24 cellular contexts compared by ENCODE assay signal in genomic region chr5:44870430-44870829, GRCh38.
DNase-seq lines count a peak whose midpoint lies in the region; ATAC-seq, FAIRE-seq and TF ChIP-seq lines count a peak whose summit lies in the region.
"Had no signal": no experiment of that assay in that cellular context is flagged by ENCODE, and none has a peak within 500 bp of the region (broad histone marks: within the 10 kb centered on the region; RNA-seq: fewer than 3 reads in every experiment).

No MANE protein-coding gene starts in this region.

- no peak for TF ChIP-seq CTCF in HepG2 (CRISPR knock-in tag; IDR thresholded peaks at IDR 0.05)
- TF ChIP-seq CTCF in right lobe of liver (IDR thresholded peaks at IDR 0.05), result no peak
- no peak for TF ChIP-seq CTCF in K562 (IDR thresholded peaks at IDR 0.05 in 2 of 3, conservative IDR thresholded peaks at IDR 0.05 in 1 of 3; ENCODE audit: insufficient read depth in 2 of 3, low read depth in 1 of 3, low read length in 3 of 3)
- TF ChIP-seq CTCF in mammary epithelial cell (conservative IDR thresholded peaks at IDR 0.05 in 1 of 2, IDR thresholded peaks at IDR 0.05 in 1 of 2; ENCODE audit: extremely low read depth in 1 of 2, insufficient read depth in 1 of 2, low read depth in 1 of 2, low read length in 2 of 2), result no peak

- H4K20me1 ChIP-seq in HepG2 (ENCODE audit: insufficient read depth, low read length) (no peaks in the 10 kb centered on the region), K562 (replicated peaks; ENCODE audit: control insufficient read depth, insufficient read depth, low read length) (no peaks in the 10 kb centered on the region), mammary epithelial cell (ENCODE audit: insufficient read depth, low read length) (no peaks in the 10 kb centered on the region)
- H4K20me1 ChIP-seq: BLaER1 had no signal

- no TSS peak for BruUV-seq in HepG2 (replicated peaks; lab: Mats Ljungman, UMichigan)
- BruUV-seq in K562 (replicated peaks; lab: Mats Ljungman, UMichigan), result no TSS peak
- no TSS peak for BruUV-seq in mammary epithelial cell (replicated peaks; lab: Mats Ljungman, UMichigan)

- H3K4me3 ChIP-seq in HepG2 (replicated peaks in 1 of 3; ENCODE audit: insufficient read depth in 1 of 3, low read depth in 2 of 3, low read length in 3 of 3), result no peak overlapping the region
- no peak overlapping the region for H3K4me3 ChIP-seq in right lobe of liver
- no peak overlapping the region for H3K4me3 ChIP-seq in K562
- no peak overlapping the region for H3K4me3 ChIP-seq in mammary epithelial cell (replicated peaks in 1 of 3; ENCODE audit: insufficient read depth in 1 of 3, low read depth in 2 of 3, low read length in 3 of 3)
- H3K4me3 ChIP-seq: BLaER1, GM12878 had no signal

- H2AFZ ChIP-seq in HepG2 (ENCODE audit: low read length) (no peak overlapping the region), K562 (ENCODE audit: low read depth, low read length) (no peak overlapping the region), mammary epithelial cell (ENCODE audit: low read depth, low read length) (no peak overlapping the region)

- DNase-seq in HepG2 (ENCODE audit: low spot score), result no peak
- no peak for DNase-seq in right lobe of liver
- no peak for DNase-seq in K562 (ENCODE audit: extremely low read depth in 1 of 4, low spot score in 3 of 4)
- no peak for DNase-seq in mammary epithelial cell
- DNase-seq: ACHN; BE2C; C1 segment of cervical spinal cord; CD4-positive, alpha-beta memory T cell; CD4-positive, CD25-positive, alpha-beta regulatory T cell; CD8-positive, alpha-beta memory T cell; COR-L47; DMS 273 treated with DMSO at 0.1 percent for 48 hours; DMS153; DMS53; DMS79; DND-41; EL; GDM1 had no signal

- dilution Hi-C loops in mammary epithelial cell (cut with HindIII; ENCODE audit: low sequenced_read_pairs), result no loop called here

- no peak for ATAC-seq in HepG2
- no peak for ATAC-seq in right lobe of liver
- no peak for ATAC-seq in K562
- ATAC-seq in HG02870 (IDR thresholded peaks at IDR 0.05; ENCODE audit: unreplicated experiment), result no peak
- ATAC-seq: GM12878 had no signal

- intact Hi-C loops in HepG2 (cut with micrococcal nuclease; ENCODE audit: unreplicated experiment) (no loop called here), right lobe of liver (cut with DNase I) (no loop called here), K562 (cut with micrococcal nuclease) (no loop called here), mammary epithelial cell (cut with micrococcal nuclease) (no loop called here)

- no peaks in the 10 kb centered on the region for H3K4me1 ChIP-seq in HepG2 (ENCODE audit: insufficient read depth, low read length)
- no peaks in the 10 kb centered on the region for H3K4me1 ChIP-seq in right lobe of liver
- no peaks in the 10 kb centered on the region for H3K4me1 ChIP-seq in K562 (replicated peaks in 1 of 2; ENCODE audit: control insufficient read depth in 2 of 2, insufficient read depth in 2 of 2, low read length in 2 of 2)
- H3K4me1 ChIP-seq in mammary epithelial cell (ENCODE audit: insufficient read depth, low read length), result no peaks in the 10 kb centered on the region
- H3K4me1 ChIP-seq: BE2C, BLaER1 had no signal

- no peak for FAIRE-seq in HepG2 (lab: Jason Lieb, UNC)
- FAIRE-seq in K562 (lab: Jason Lieb, UNC), result no peak
- FAIRE-seq: GM12878, GM12892, GM18507 had no signal

- no peaks in the 10 kb centered on the region for H3K36me3 ChIP-seq in HepG2 (replicated peaks in 1 of 2; ENCODE audit: control insufficient read depth in 1 of 2, insufficient read depth in 2 of 2, low read length in 2 of 2)
- H3K36me3 ChIP-seq in right lobe of liver, result no peaks in the 10 kb centered on the region
- H3K36me3 ChIP-seq in K562 (ENCODE audit: control insufficient read depth, insufficient read depth, low read length), result no peaks in the 10 kb centered on the region
- no peaks in the 10 kb centered on the region for H3K36me3 ChIP-seq in mammary epithelial cell (ENCODE audit: insufficient read depth, low read length)
- H3K36me3 ChIP-seq: BE2C, BLaER1 had no signal

- H3K9ac ChIP-seq in HepG2 (ENCODE audit: insufficient read depth, low read depth, low read length) (no peak overlapping the region), K562 (ENCODE audit: insufficient read depth in 1 of 2, low read depth in 2 of 2, low read length in 2 of 2) (no peak overlapping the region), mammary epithelial cell (ENCODE audit: insufficient read depth, low read length) (no peak overlapping the region)
- H3K9ac ChIP-seq: BLaER1 had no signal

- TF ChIP-seq POLR2A in HepG2 (IDR thresholded peaks at IDR 0.05; ENCODE audit: insufficient read depth in 1 of 2, low read depth in 2 of 2, low read length in 2 of 2) (no peak), right lobe of liver (IDR thresholded peaks at IDR 0.05) (no peak), K562 (conservative IDR thresholded peaks at IDR 0.05) (no peak)

- H3K27ac ChIP-seq in HepG2 (ENCODE audit: extremely low read length, insufficient read depth, low read length) (no peak overlapping the region), right lobe of liver (no peak overlapping the region), K562 (ENCODE audit: extremely low read depth, low read depth, low read length) (no peak overlapping the region), mammary epithelial cell (ENCODE audit: insufficient read depth, low read depth, low read length) (no peak overlapping the region)
- H3K27ac ChIP-seq: 22Rv1, BLaER1 had no signal

- H3K27me3 ChIP-seq in HepG2 (ENCODE audit: control insufficient read depth in 1 of 2, insufficient read depth in 2 of 2, low read length in 2 of 2) (no peaks in the 10 kb centered on the region), right lobe of liver (no peaks in the 10 kb centered on the region), K562 (ENCODE audit: control insufficient read depth in 2 of 2, insufficient read depth in 2 of 2, low read length in 2 of 2) (no peaks in the 10 kb centered on the region), mammary epithelial cell (ENCODE audit: insufficient read depth, low read length) (no peaks in the 10 kb centered on the region)
- H3K27me3 ChIP-seq: BE2C, BLaER1 had no signal

- no peak for TF ChIP-seq EP300 in HepG2 (IDR thresholded peaks at IDR 0.05; ENCODE audit: low read depth in 2 of 2, low read length in 2 of 2)
- TF ChIP-seq EP300 in HepG2 (CRISPR knock-in tag; IDR thresholded peaks at IDR 0.05; ENCODE audit: borderline replicate concordance), result no peak
- TF ChIP-seq EP300 in K562 (IDR thresholded peaks at IDR 0.05; ENCODE audit: low read length), result no peak

- no peaks in the 10 kb centered on the region for H3K79me2 ChIP-seq in HepG2 (ENCODE audit: insufficient read depth, low read length)
- H3K79me2 ChIP-seq in K562 (ENCODE audit: control insufficient read depth, insufficient read depth, low read length), result no peaks in the 10 kb centered on the region
- H3K79me2 ChIP-seq in mammary epithelial cell (ENCODE audit: insufficient read depth, low read length), result no peaks in the 10 kb centered on the region

- CTCF ChIA-PET in HepG2 (lab: Yijun Ruan, JAX; ENCODE audit: low intra/inter-chr PET ratio, low total read pairs) (no interaction called here), K562 (lab: Yijun Ruan, JAX; ENCODE audit: low intra/inter-chr PET ratio) (interaction anchor here (0.6 kb wide), 1 partner anchor 541 kb away, joined by 3 read pairs; no protein-coding TSS in a partner anchor), mammary epithelial cell (lab: Charles Lee; ENCODE audit: low non-redundant PET) (no interaction called here)

- in situ Hi-C loops in HepG2 (cut with HindIII; ENCODE audit: extremely low pct_ligation_motif_present, low pct_unique_long_range_greater_than_20kb) (no loop called here), K562 (cut with MboI) (no loop called here), mammary epithelial cell (cut with MboI; ENCODE audit: low sequenced_read_pairs in 2 of 2) (no loop called here)

- H3K4me2 ChIP-seq in HepG2 (ENCODE audit: low read depth, low read length), result no peak overlapping the region
- H3K4me2 ChIP-seq in K562 (ENCODE audit: insufficient read depth, low read length), result no peak overlapping the region
- H3K4me2 ChIP-seq in mammary epithelial cell (ENCODE audit: insufficient read depth, low read depth, low read length), result no peak overlapping the region
- H3K4me2 ChIP-seq: BLaER1 had no signal

- TF ChIP-seq RAD21 in HepG2 (CRISPR knock-in tag; IDR thresholded peaks at IDR 0.05) (no peak), K562 (CRISPR knock-in tag; conservative IDR thresholded peaks at IDR 0.05 in 1 of 2, IDR thresholded peaks at IDR 0.05 in 1 of 2) (no peak)

- no peaks in the 10 kb centered on the region for H3K9me3 ChIP-seq in HepG2 (ENCODE audit: low read length)
- no peaks in the 10 kb centered on the region for H3K9me3 ChIP-seq in right lobe of liver
- no peaks in the 10 kb centered on the region for H3K9me3 ChIP-seq in K562 (replicated peaks; ENCODE audit: control insufficient read depth, insufficient read depth, low read depth, low read length)
- H3K9me3 ChIP-seq in mammary epithelial cell (replicated peaks; ENCODE audit: insufficient read depth, low read length), result no peaks in the 10 kb centered on the region
- H3K9me3 ChIP-seq: BE2C, BLaER1 had no signal

- POLR2A ChIA-PET in HepG2 (lab: Yijun Ruan, JAX) (no interaction called here), K562 (lab: Yijun Ruan, JAX) (interaction anchor here (0.6 kb wide), 1 partner anchor 147 kb away, joined by 3 read pairs; no protein-coding TSS in a partner anchor)

- no peaks in the 10 kb centered on the region for H3K9me1 ChIP-seq in K562 (ENCODE audit: control insufficient read depth, insufficient read depth, low read length)

TF ChIP-seq in HepG2, 621 proteins besides CTCF, POLR2A, EP300 and RAD21 (continues in another document):
- TF ChIP-seq SNAPC5 (CRISPR knock-in tag; IDR thresholded peaks at IDR 0.05; ENCODE audit: borderline replicate concordance) (no peak), ZSCAN29 (CRISPR knock-in tag; conservative IDR thresholded peaks at IDR 0.05) (no peak)

TF ChIP-seq in K562, 482 proteins besides CTCF, POLR2A, EP300 and RAD21:
- TF ChIP-seq FIP1L1 (IDR thresholded peaks at IDR 0.05; ENCODE audit: low read depth, low read length, poor library complexity, severe bottlenecking) (no peak), ZNF316 (IDR thresholded peaks at IDR 0.05) (0 out of 2 replicates have a peak, but pooled peaks have one; percentile 23)
TF ChIP-seq in K562: peak in this region for 1.

Comparison
In these comparisons a context has a peak if more than half of its experiments do, and no peak if none do; other contexts are left out.
1. Of the 241 proteins assayed by ChIP-seq in both HepG2 and K562: peak only in HepG2: MAFF and MAFK; only in K562: none; in both: none; in neither: 239.